In genomic region chr3:47365213-47366153, GRCh38 we compare ENCODE assay signal across 16 cellular contexts. TPM values are rescaled to one million over a fixed set of nuclear protein-coding genes. Genes with fewer than 3 reads are reported as not detected.
DNase-seq lines count a peak whose midpoint lies in the region; ATAC-seq, FAIRE-seq and TF ChIP-seq lines count a peak whose summit lies in the region.
"Had no signal": no experiment of that assay in that cellular context is flagged by ENCODE, and none has a peak within 500 bp of the region (broad histone marks: within the 10 kb centered on the region; RNA-seq: fewer than 3 reads in every experiment).

No MANE protein-coding gene starts in this region.

- peak; percentile 31 for ATAC-seq in gastroesophageal sphincter
- ATAC-seq in aorta (ENCODE audit: low FRiP score): peak; percentile 26

- H3K27me3 Mint-ChIP-seq in MCF 10A (ENCODE audit: insufficient read depth, unreplicated experiment): peaks cover 12% of the 10 kb centered on the region

- H3K36me3 Mint-ChIP-seq in MCF 10A (ENCODE audit: insufficient read depth, unreplicated experiment): peaks cover 4% of the 10 kb centered on the region

- DNase-seq in MCF 10A (ENCODE audit: unreplicated experiment) (peak; percentile 83), breast epithelium (ENCODE audit: low spot score in 2 of 2) (no peak), astrocyte of the cerebellum (ENCODE audit: low read depth) (peak; percentile 71), aorta (peak in 1 of 2 donors; percentile 66), HTR-8/SVneo (ENCODE audit: insufficient read length, low spot score) (no peak), GM12892 (ENCODE audit: insufficient read length) (no peak)
- DNase-seq in activated CD4-positive, CD25-positive, alpha-beta regulatory T cell treated with anti-CD3 and anti-CD28 coated beads, Interleukin-2, amount 50 U/mL, for 72 hours: no peak
- DNase-seq: activated naive CD4-positive, alpha-beta T cell treated with Interleukin-2 at 50 U/mL for 16 hours; AML-193; kidney; MM.1S; NCI-H526; stimulated activated CD4-positive, alpha-beta T cell treated with anti-CD3 and anti-CD28 coated beads, Interleukin-12 subunit alpha, Interleukin-12 subunit beta, amount 100 ng/mL, for 4 hours had no signal

- H3K36me3 ChIP-seq in breast epithelium (no peaks in the 10 kb centered on the region), gastroesophageal sphincter (no peaks in the 10 kb centered on the region), aorta (ENCODE audit: control insufficient read depth in 1 of 2, insufficient read depth in 2 of 2, low read length in 1 of 2) (no peaks in the 10 kb centered on the region)

- FAIRE-seq in HTR-8/SVneo (lab: Jason Lieb, UNC) (no peak), GM12892 (lab: Jason Lieb, UNC) (no peak)
- FAIRE-seq: kidney had no signal

- H3K9me3 ChIP-seq in breast epithelium (no peaks in the 10 kb centered on the region), gastroesophageal sphincter (no peaks in the 10 kb centered on the region), aorta (ENCODE audit: control insufficient read depth, low read length) (no peaks in the 10 kb centered on the region)

- H3K4me3 ChIP-seq in breast epithelium: no peak overlapping the region
- no peak overlapping the region for H3K4me3 ChIP-seq in astrocyte of the cerebellum (ENCODE audit: low read depth, low read length)
- H3K4me3 ChIP-seq in gastroesophageal sphincter: no peak overlapping the region
- no peak overlapping the region for H3K4me3 ChIP-seq in aorta (ENCODE audit: low read length in 2 of 2)

- no peak for TF ChIP-seq POLR2A in breast epithelium (IDR thresholded peaks at IDR 0.05)
- no peak for TF ChIP-seq POLR2A in gastroesophageal sphincter (IDR thresholded peaks at IDR 0.05)
- TF ChIP-seq POLR2A in GM12892 (IDR thresholded peaks at IDR 0.05; ENCODE audit: low read depth, low read length): no peak

- H3K27me3 ChIP-seq in breast epithelium (peaks cover 0 to 5% of the 10 kb centered on the region in 2 donors), gastroesophageal sphincter (peaks cover 13% of the 10 kb centered on the region), aorta (ENCODE audit: control insufficient read depth in 1 of 2, insufficient read depth in 2 of 2, low read length in 1 of 2) (no peaks in the 10 kb centered on the region)

- no peak overlapping the region for H3K27ac Mint-ChIP-seq in MCF 10A (ENCODE audit: low read depth, unreplicated experiment)
- H3K27ac Mint-ChIP-seq: nephron had no signal

- WGBS in gastroesophageal sphincter (ENCODE audit: low coverage in 1 of 2), 2 donors: 37 to 41% methylated on average over 10 to 11 of the region's 11 CpGs
- 20 to 24% methylated on average over 11 of the region's 11 CpGs for WGBS in aorta, 2 donors

- H3K4me1 ChIP-seq in breast epithelium: no peaks in the 10 kb centered on the region
- peaks cover 0 to 8% (median 0%) of the 10 kb centered on the region in 3 donors for H3K4me1 ChIP-seq in gastroesophageal sphincter
- H3K4me1 ChIP-seq in aorta (ENCODE audit: control insufficient read depth in 1 of 2, insufficient read depth in 2 of 2, low read length in 2 of 2): peaks cover 0 to 1% of the 10 kb centered on the region in 2 donors

- POLR2A ChIA-PET in MCF 10A (lab: Yijun Ruan, JAX): no interaction called here

- in situ Hi-C loops in astrocyte of the cerebellum (cut with HindIII; ENCODE audit: low sequenced_read_pairs): no loop called here

- no peak for TF ChIP-seq CTCF in MCF 10A (IDR thresholded peaks at IDR 0.05; ENCODE audit: unreplicated experiment)
- no peak for TF ChIP-seq CTCF in breast epithelium (IDR thresholded peaks at IDR 0.05)
- no peak for TF ChIP-seq CTCF in astrocyte of the cerebellum (IDR thresholded peaks at IDR 0.05; ENCODE audit: low read depth, low read length, missing control alignments)
- TF ChIP-seq CTCF in gastroesophageal sphincter (IDR thresholded peaks at IDR 0.05): no peak

- peaks cover 1% of the 10 kb centered on the region for H3K9me3 Mint-ChIP-seq in MCF 10A (ENCODE audit: unreplicated experiment)

- intact Hi-C loops in MCF 10A (cut with micrococcal nuclease) (no loop called here), breast epithelium (cut with DNase I; ENCODE audit: low total_unique reads) (no loop called here), aorta (cut with DNase I) (no loop called here)

- CTCF ChIA-PET in MCF 10A (lab: Yijun Ruan, JAX): interaction anchor here (0.7 kb wide), 1 partner anchor 552 kb away, joined by 3 read pairs; no protein-coding TSS in a partner anchor

- H3K27ac ChIP-seq in breast epithelium (no peak overlapping the region), gastroesophageal sphincter (no peak overlapping the region), aorta (ENCODE audit: low read depth in 1 of 2, low read length in 2 of 2) (no peak overlapping the region)
- H3K27ac ChIP-seq: epithelial cell of prostate had no signal

- BruUV-seq in MCF 10A (replicated peaks; lab: Mats Ljungman, UMichigan): no TSS peak

- TF ChIP-seq EP300 in gastroesophageal sphincter (IDR thresholded peaks at IDR 0.05): no peak

- H3K4me1 Mint-ChIP-seq in MCF 10A (ENCODE audit: insufficient read depth, unreplicated experiment): peaks cover 7% of the 10 kb centered on the region

- H3K4me3 Mint-ChIP-seq in MCF 10A (ENCODE audit: unreplicated experiment): no peak overlapping the region
- H3K4me3 Mint-ChIP-seq: nephron had no signal

RNA-seq across cellular contexts. Expression of gene PTPN23, which starts 15.3 kb away (rescaled TPM):
- total RNA-seq in MCF 10A (2022) (44.5 and 46.9 TPM in 2 replicates), breast epithelium (10 to 100 TPM; 14.3 to 23.3 (median 18.4) TPM), gastroesophageal sphincter (10 to 100 TPM in 3 of 4 donors, 1 to 10 TPM in 1; 9.1 to 34.2 (median 19.5) TPM), aorta (10 to 100 TPM; 38.9 to 44.0 TPM)
- polyA plus RNA-seq in aorta: 10 to 100 TPM in 1 of 2 donors, 1 to 10 TPM in 1; 7.1 to 17.7 TPM
- polyA plus RNA-seq in GM12892 (2012; ENCODE audit: missing spikeins): 6.1 TPM

Comparison
In these comparisons a context has a peak if more than half of its experiments do, and no peak if none do; other contexts are left out.
1. DNase-seq: peak in MCF 10A (single experiment) and astrocyte of the cerebellum (single experiment); none in breast epithelium (0 of 2), activated CD4-positive, CD25-positive, alpha-beta regulatory T cell treated with anti-CD3 and anti-CD28 coated beads, Interleukin-2, amount 50 U/mL, for 72 hours (single experiment), HTR-8/SVneo (single experiment) and GM12892 (single experiment).